Comparison of ENCODE assay signal across 9 cellular contexts in genomic region chr9:97500765-97501176, GRCh38. TPM values are rescaled to one million over a fixed set of nuclear protein-coding genes. Genes with fewer than 3 reads are reported as not detected.
DNase-seq lines count a peak whose midpoint lies in the region; ATAC-seq and TF ChIP-seq lines count a peak whose summit lies in the region.
"Had no signal": no experiment of that assay in that cellular context is flagged by ENCODE, and none has a peak within 500 bp of the region (broad histone marks: within the 10 kb centered on the region; RNA-seq: fewer than 3 reads in every experiment).

No MANE protein-coding gene starts in this region.

- H3K4me3 ChIP-seq in BLaER1 treated with 17β-estradiol and CSF1 and Interleukin-3, amounts not matched to agents 10 nM and 100 nM: peak overlapping the region; percentile 29 to 74 (median 62); a peak in 17 of 20 replicates
- peak overlapping the region; percentile 41 for H3K4me3 ChIP-seq in LNCaP clone FGC (ENCODE audit: low read depth, low read length)
- peak overlapping the region; percentile 1 to 97 (median 79) for H3K4me3 ChIP-seq in dorsolateral prefrontal cortex

- H3K9me3 Mint-ChIP-seq in nephron: peaks cover 13% of the 10 kb centered on the region

- peak overlapping the region in 1 of 11 experiments; percentile 20; a peak in 1 of 22 replicates for H3K9ac ChIP-seq in BLaER1 treated with 17β-estradiol and CSF1 and Interleukin-3, amounts not matched to agents 10 nM and 100 nM

- H3K4me3 Mint-ChIP-seq in nephron: peak overlapping the region; percentile 74 to 86 (median 86)

- H3K9me3 ChIP-seq in BLaER1 treated with 17β-estradiol and CSF1 and Interleukin-3, amounts not matched to agents 10 nM and 100 nM (replicated peaks in 1 of 11): peaks cover 0 to 33% (median 11%) of the 10 kb centered on the region in 11 experiments; a peak in 13 of 22 replicates

- no peak for ATAC-seq in GM21447 (IDR thresholded peaks at IDR 0.05; ENCODE audit: unreplicated experiment)
- ATAC-seq in GM21576 (IDR thresholded peaks at IDR 0.05; ENCODE audit: unreplicated experiment): no peak
- ATAC-seq in HG03108 (IDR thresholded peaks at IDR 0.05; ENCODE audit: unreplicated experiment): no peak

- peak overlapping the region; percentile 89 to 98 (median 96) for H3K4me2 ChIP-seq in BLaER1 treated with 17β-estradiol and CSF1 and Interleukin-3, amounts not matched to agents 10 nM and 100 nM

- peaks cover 0 to 23% (median 14%) of the 10 kb centered on the region in 11 experiments; a peak in 10 of 22 replicates for H4K20me1 ChIP-seq in BLaER1 treated with 17β-estradiol and CSF1 and Interleukin-3, amounts not matched to agents 10 nM and 100 nM

- peaks cover 11% of the 10 kb centered on the region for H3K36me3 Mint-ChIP-seq in nephron (ENCODE audit: low read depth)

- peaks cover 39% of the 10 kb centered on the region for H3K27me3 Mint-ChIP-seq in nephron (ENCODE audit: low read depth)

- TF ChIP-seq CTCF in LNCaP clone FGC (IDR thresholded peaks at IDR 0.05; ENCODE audit: control insufficient read depth, extremely low read depth, insufficient read depth) (no peak), dorsolateral prefrontal cortex (IDR thresholded peaks at IDR 0.05 in 54 of 56, conservative IDR thresholded peaks at IDR 0.05 in 2 of 56; ENCODE audit: low read depth in 1 of 56, partially characterized antibody in 56 of 56) (no peak), nephron (IDR thresholded peaks at IDR 0.05; ENCODE audit: unreplicated experiment in 3 of 3) (no peak)

- peaks cover 69 to 70% (median 69%) of the 10 kb centered on the region in 11 experiments for H3K27me3 ChIP-seq in BLaER1 treated with 17β-estradiol and CSF1 and Interleukin-3, amounts not matched to agents 10 nM and 100 nM
- H3K27me3 ChIP-seq in dorsolateral prefrontal cortex: no peaks in the 10 kb centered on the region

- intact Hi-C loops in dorsolateral prefrontal cortex (cut with DNase I): loop anchor here (2.0 to 10.0 kb wide), 5 partner anchors 16 to 94 kb away; partner anchors contain the start of gene TDRD7 (in 1 of the 2)

- H3K36me3 ChIP-seq in BLaER1 treated with 17β-estradiol and CSF1 and Interleukin-3, amounts not matched to agents 10 nM and 100 nM: peaks cover 0 to 14% (median 3%) of the 10 kb centered on the region in 11 experiments; a peak in 8 of 22 replicates

- peaks cover 7 to 14% (median 10%) of the 10 kb centered on the region in 10 experiments; a peak in 17 of 20 replicates for H3K4me1 ChIP-seq in BLaER1 treated with 17β-estradiol and CSF1 and Interleukin-3, amounts not matched to agents 10 nM and 100 nM

- H3K27ac Mint-ChIP-seq in nephron: no peak overlapping the region

- H3K4me1 Mint-ChIP-seq in nephron: peaks cover 8% of the 10 kb centered on the region

- no peak for DNase-seq in LNCaP clone FGC (ENCODE audit: low read depth)
- no peak for DNase-seq in dorsolateral prefrontal cortex
- DNase-seq in A172 (ENCODE audit: low spot score): no peak
- DNase-seq: central memory CD4-positive, alpha-beta T cell had no signal

- no peak overlapping the region for H3K27ac ChIP-seq in BLaER1 treated with 17β-estradiol and CSF1 and Interleukin-3, amounts not matched to agents 10 nM and 100 nM
- peak overlapping the region in 51 of 59 donors; percentile 17 to 91 (median 69) for H3K27ac ChIP-seq in dorsolateral prefrontal cortex

RNA-seq across cellular contexts. Expression of gene TMOD1, which starts 0.7 kb away (rescaled TPM):
- total RNA-seq in dorsolateral prefrontal cortex: 10 to 100 TPM; 17.3 to 70.1 (median 37.3) TPM
- 0.81 and 2.1 TPM in 2 replicates for total RNA-seq in A172 (2014; rRNA removed; shearing (Covaris generic))

Comparison
In these comparisons a context has a peak if more than half of its experiments do, and no peak if none do; other contexts are left out.
1. H3K27ac ChIP-seq: peak in dorsolateral prefrontal cortex (51 of 59); none in BLaER1 treated with 17β-estradiol and CSF1 and Interleukin-3, amounts not matched to agents 10 nM and 100 nM (0 of 11).
2. Peak in every context shown above with its lines, with median percentiles within 50 percentile points of each other: H3K4me3 ChIP-seq.